ENCODE assay signal across 21 cellular contexts in genomic region chr12:12511021-12511783, GRCh38.
"Had no signal": no experiment of that assay in that cellular context is flagged by ENCODE, and none has a peak within 500 bp of the region (broad histone marks: within the 10 kb centered on the region; RNA-seq: fewer than 3 reads in every experiment).

No MANE protein-coding gene starts in this region.

- H3K27ac ChIP-seq: colonic mucosa, prostate gland, spleen, upper lobe of right lung, WERI-Rb-1 had no signal

- H3K9me3 ChIP-seq: colonic mucosa, prostate gland, right lobe of liver, spleen, upper lobe of right lung had no signal

- ATAC-seq: natural killer cell treated with Interleukin-12 subunit alpha and Interleukin-12 subunit beta and Interleukin-15 and Interleukin-18, amount 100 ng/mL, for 72 hours; upper lobe of right lung had no signal

- H3K4me1 ChIP-seq: colonic mucosa had no signal

- H3K27me3 ChIP-seq: colonic mucosa, right lobe of liver, spleen, upper lobe of right lung had no signal

- H3K36me3 ChIP-seq: colonic mucosa, prostate gland, WERI-Rb-1 had no signal

- DNase-seq: activated CD4-positive, alpha-beta T cell treated with anti-CD3 and anti-CD28 coated beads for 4 hours; activated CD8-positive, alpha-beta memory T cell treated with anti-CD3 and anti-CD28 coated beads, Interleukin-2, amount 50 U/mL, for 4 hours; activated CD8-positive, alpha-beta T cell treated with anti-CD3 and anti-CD28 coated beads for 36 hours; activated naive CD4-positive, alpha-beta T cell; activated T-cell treated with anti-CD3 and anti-CD28 coated beads, Interleukin-2, amount 50 U/mL, for 72 hours; caudate nucleus; colonic mucosa; effector CD8-positive, alpha-beta T cell; immature natural killer cell; mesenchymal stem cell; nucleus accumbens; right lobe of liver; spleen; stimulated activated CD4-positive, alpha-beta T cell treated with anti-CD3 and anti-CD28 coated beads, Interleukin-2, amount 100 ng/mL, for 48 hours; stimulated activated naive CD8-positive, alpha-beta T cell treated with anti-CD3 and anti-CD28 coated beads, Interleukin-15, Interleukin-2, amounts not matched to agents 100 U/mL and 50 U/mL, for 24 hours; SW 1271; T-helper 9 cell; upper lobe of right lung; WERI-Rb-1 had no signal

- H3K4me3 ChIP-seq: colonic mucosa, prostate gland, right lobe of liver, spleen, upper lobe of right lung had no signal
